1 cellular context compared by ENCODE assay signal in genomic region chr7:99438573-99439480, GRCh38.
TF ChIP-seq lines count a peak whose summit lies in the region.

CPSF4 (plus strand) TSS chr7:99438943; CDS start chr7:99439083, 140 bp downstream.
PTCD1 (minus strand) TSS chr7:99438798; CDS start chr7:99435242, 3,556 bp downstream.

TF ChIP-seq in K562, 482 proteins besides CTCF, POLR2A, EP300 and RAD21 (continued from another document and continues in another):
- TF ChIP-seq, protein P1, sequence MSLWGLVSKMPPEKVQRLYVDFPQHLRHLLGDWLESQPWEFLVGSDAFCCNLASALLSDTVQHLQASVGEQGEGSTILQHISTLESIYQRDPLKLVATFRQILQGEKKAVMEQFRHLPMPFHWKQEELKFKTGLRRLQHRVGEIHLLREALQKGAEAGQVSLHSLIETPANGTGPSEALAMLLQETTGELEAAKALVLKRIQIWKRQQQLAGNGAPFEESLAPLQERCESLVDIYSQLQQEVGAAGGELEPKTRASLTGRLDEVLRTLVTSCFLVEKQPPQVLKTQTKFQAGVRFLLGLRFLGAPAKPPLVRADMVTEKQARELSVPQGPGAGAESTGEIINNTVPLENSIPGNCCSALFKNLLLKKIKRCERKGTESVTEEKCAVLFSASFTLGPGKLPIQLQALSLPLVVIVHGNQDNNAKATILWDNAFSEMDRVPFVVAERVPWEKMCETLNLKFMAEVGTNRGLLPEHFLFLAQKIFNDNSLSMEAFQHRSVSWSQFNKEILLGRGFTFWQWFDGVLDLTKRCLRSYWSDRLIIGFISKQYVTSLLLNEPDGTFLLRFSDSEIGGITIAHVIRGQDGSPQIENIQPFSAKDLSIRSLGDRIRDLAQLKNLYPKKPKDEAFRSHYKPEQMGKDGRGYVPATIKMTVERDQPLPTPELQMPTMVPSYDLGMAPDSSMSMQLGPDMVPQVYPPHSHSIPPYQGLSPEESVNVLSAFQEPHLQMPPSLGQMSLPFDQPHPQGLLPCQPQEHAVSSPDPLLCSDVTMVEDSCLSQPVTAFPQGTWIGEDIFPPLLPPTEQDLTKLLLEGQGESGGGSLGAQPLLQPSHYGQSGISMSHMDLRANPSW (CRISPR knock-in tag; IDR thresholded peaks at IDR 0.05): peak; percentile 93
- TF ChIP-seq LCOR (CRISPR knock-in tag; IDR thresholded peaks at IDR 0.05): peak; percentile 27; the same call in 1 of the 2 replicates
- TF ChIP-seq CCAR2 (IDR thresholded peaks at IDR 0.05; ENCODE audit: low read depth, low read length): no peak
- TF ChIP-seq HNRNPK (IDR thresholded peaks at IDR 0.05; ENCODE audit: low read depth, low read length, poor library complexity, severe bottlenecking): peak; percentile 48
- TF ChIP-seq ZNF12 (CRISPR knock-in tag; IDR thresholded peaks at IDR 0.05): peak; percentile 31
- TF ChIP-seq, protein P2, sequence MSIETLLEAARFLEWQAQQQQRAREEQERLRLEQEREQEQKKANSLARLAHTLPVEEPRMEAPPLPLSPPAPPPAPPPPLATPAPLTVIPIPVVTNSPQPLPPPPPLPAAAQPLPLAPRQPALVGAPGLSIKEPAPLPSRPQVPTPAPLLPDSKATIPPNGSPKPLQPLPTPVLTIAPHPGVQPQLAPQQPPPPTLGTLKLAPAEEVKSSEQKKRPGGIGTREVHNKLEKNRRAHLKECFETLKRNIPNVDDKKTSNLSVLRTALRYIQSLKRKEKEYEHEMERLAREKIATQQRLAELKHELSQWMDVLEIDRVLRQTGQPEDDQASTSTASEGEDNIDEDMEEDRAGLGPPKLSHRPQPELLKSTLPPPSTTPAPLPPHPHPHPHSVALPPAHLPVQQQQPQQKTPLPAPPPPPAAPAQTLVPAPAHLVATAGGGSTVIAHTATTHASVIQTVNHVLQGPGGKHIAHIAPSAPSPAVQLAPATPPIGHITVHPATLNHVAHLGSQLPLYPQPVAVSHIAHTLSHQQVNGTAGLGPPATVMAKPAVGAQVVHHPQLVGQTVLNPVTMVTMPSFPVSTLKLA (conservative IDR thresholded peaks at IDR 0.05): peak; percentile 81 to 94; a peak in 3 of 4 replicates
- TF ChIP-seq POLR2G (IDR thresholded peaks at IDR 0.05; ENCODE audit: low read depth, low read length): peak; percentile 97
- peak; percentile 91 to 93 for TF ChIP-seq NRF1 (conservative IDR thresholded peaks at IDR 0.05 in 1 of 2, IDR thresholded peaks at IDR 0.05 in 1 of 2)
- TF ChIP-seq CREM (IDR thresholded peaks at IDR 0.05; ENCODE audit: low read depth): peak; percentile 90
- TF ChIP-seq, protein P3, sequence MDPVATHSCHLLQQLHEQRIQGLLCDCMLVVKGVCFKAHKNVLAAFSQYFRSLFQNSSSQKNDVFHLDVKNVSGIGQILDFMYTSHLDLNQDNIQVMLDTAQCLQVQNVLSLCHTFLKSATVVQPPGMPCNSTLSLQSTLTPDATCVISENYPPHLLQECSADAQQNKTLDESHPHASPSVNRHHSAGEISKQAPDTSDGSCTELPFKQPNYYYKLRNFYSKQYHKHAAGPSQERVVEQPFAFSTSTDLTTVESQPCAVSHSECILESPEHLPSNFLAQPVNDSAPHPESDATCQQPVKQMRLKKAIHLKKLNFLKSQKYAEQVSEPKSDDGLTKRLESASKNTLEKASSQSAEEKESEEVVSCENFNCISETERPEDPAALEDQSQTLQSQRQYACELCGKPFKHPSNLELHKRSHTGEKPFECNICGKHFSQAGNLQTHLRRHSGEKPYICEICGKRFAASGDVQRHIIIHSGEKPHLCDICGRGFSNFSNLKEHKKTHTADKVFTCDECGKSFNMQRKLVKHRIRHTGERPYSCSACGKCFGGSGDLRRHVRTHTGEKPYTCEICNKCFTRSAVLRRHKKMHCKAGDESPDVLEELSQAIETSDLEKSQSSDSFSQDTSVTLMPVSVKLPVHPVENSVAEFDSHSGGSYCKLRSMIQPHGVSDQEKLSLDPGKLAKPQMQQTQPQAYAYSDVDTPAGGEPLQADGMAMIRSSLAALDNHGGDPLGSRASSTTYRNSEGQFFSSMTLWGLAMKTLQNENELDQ (CRISPR knock-in tag; IDR thresholded peaks at IDR 0.05; ENCODE audit: borderline replicate concordance): no peak
- peak; percentile 98 for TF ChIP-seq CXXC5 (CRISPR knock-in tag; IDR thresholded peaks at IDR 0.05)
- TF ChIP-seq ZEB2 (IDR thresholded peaks at IDR 0.05): peak; percentile 83
- no peak for TF ChIP-seq ZNF79 (CRISPR knock-in tag; IDR thresholded peaks at IDR 0.05; ENCODE audit: low read depth)
- peak; percentile 80 for TF ChIP-seq ZNF143 (CRISPR knock-in tag; IDR thresholded peaks at IDR 0.05)
- no peak for TF ChIP-seq PTBP1 (IDR thresholded peaks at IDR 0.05; ENCODE audit: low read depth, low read length)
- TF ChIP-seq ZNF324 (CRISPR knock-in tag; IDR thresholded peaks at IDR 0.05): peak; percentile 54; the same call in 1 of the 2 replicates
- no peak for TF ChIP-seq RFX5 (IDR thresholded peaks at IDR 0.05; ENCODE audit: low read depth, low read length)
- TF ChIP-seq HDAC3 (IDR thresholded peaks at IDR 0.05; ENCODE audit: borderline replicate concordance, partially characterized antibody): no peak
- TF ChIP-seq ZNF445 (CRISPR knock-in tag; IDR thresholded peaks at IDR 0.05; ENCODE audit: low read depth): peak; percentile 77; the same call in 1 of the 2 replicates
- 0 out of 2 replicates have a peak, but pooled peaks have one; percentile 69 for TF ChIP-seq TCF7 (IDR thresholded peaks at IDR 0.05; ENCODE audit: borderline replicate concordance)
- TF ChIP-seq KLF6 (CRISPR knock-in tag; IDR thresholded peaks at IDR 0.05; ENCODE audit: borderline replicate concordance): 0 out of 2 replicates have a peak, but pooled peaks have one; percentile 20
- no peak for TF ChIP-seq IFI16 (CRISPR knock-in tag; IDR thresholded peaks at IDR 0.05)
- no peak for TF ChIP-seq ADNP (tag; IDR thresholded peaks at IDR 0.05)
- TF ChIP-seq MEF2A (IDR thresholded peaks at IDR 0.05; ENCODE audit: control insufficient read depth, low read depth, low read length): 0 out of 2 replicates have a peak, but pooled peaks have one; percentile 20
- peak; percentile 73; the same call in 1 of the 2 replicates for TF ChIP-seq ZBED1 (IDR thresholded peaks at IDR 0.05)
- peak; percentile 23; the same call in 1 of the 2 replicates for TF ChIP-seq ATF1 (CRISPR knock-in tag; IDR thresholded peaks at IDR 0.05)
- TF ChIP-seq ATF1 (tag; IDR thresholded peaks at IDR 0.05): peak; percentile 83
- TF ChIP-seq RB1 (IDR thresholded peaks at IDR 0.05; ENCODE audit: low read depth): peak; percentile 98
- TF ChIP-seq UBTF (IDR thresholded peaks at IDR 0.05; ENCODE audit: borderline replicate concordance in 1 of 2, low read depth in 2 of 2, low read length in 2 of 2): peak; percentile 39 to 66; a peak in 1 of 4 replicates
- no peak for TF ChIP-seq ZNF717 (CRISPR knock-in tag; IDR thresholded peaks at IDR 0.05)
- peak; percentile 15 to 99; a peak in 2 of 4 replicates for TF ChIP-seq ZMIZ1 (IDR thresholded peaks at IDR 0.05; ENCODE audit: low read depth in 2 of 2, low read length in 2 of 2)
- no peak for TF ChIP-seq ELF2 (CRISPR knock-in tag; IDR thresholded peaks at IDR 0.05)
- no peak for TF ChIP-seq ATF3 (IDR thresholded peaks at IDR 0.05)
- peak; percentile 73 for TF ChIP-seq ATF3 (CRISPR knock-in tag; conservative IDR thresholded peaks at IDR 0.05)
- TF ChIP-seq RBM25 (IDR thresholded peaks at IDR 0.05; ENCODE audit: low read depth, low read length, severe bottlenecking): peak; percentile 69
- peak; percentile 57; the same call in 1 of the 2 replicates for TF ChIP-seq PML (IDR thresholded peaks at IDR 0.05; ENCODE audit: low read length)
- 0 out of 2 replicates have a peak, but pooled peaks have one; percentile 73 for TF ChIP-seq ZNF57 (CRISPR knock-in tag; IDR thresholded peaks at IDR 0.05)
- peak; percentile 75 for TF ChIP-seq ERF (CRISPR knock-in tag; IDR thresholded peaks at IDR 0.05)
- TF ChIP-seq ZKSCAN1 (IDR thresholded peaks at IDR 0.05; ENCODE audit: low read depth, low read length): peak; percentile 75
- TF ChIP-seq, protein P4, sequence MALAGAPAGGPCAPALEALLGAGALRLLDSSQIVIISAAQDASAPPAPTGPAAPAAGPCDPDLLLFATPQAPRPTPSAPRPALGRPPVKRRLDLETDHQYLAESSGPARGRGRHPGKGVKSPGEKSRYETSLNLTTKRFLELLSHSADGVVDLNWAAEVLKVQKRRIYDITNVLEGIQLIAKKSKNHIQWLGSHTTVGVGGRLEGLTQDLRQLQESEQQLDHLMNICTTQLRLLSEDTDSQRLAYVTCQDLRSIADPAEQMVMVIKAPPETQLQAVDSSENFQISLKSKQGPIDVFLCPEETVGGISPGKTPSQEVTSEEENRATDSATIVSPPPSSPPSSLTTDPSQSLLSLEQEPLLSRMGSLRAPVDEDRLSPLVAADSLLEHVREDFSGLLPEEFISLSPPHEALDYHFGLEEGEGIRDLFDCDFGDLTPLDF (CRISPR knock-in tag; IDR thresholded peaks at IDR 0.05): peak; percentile 74; the same call in 1 of the 2 replicates
- TF ChIP-seq NR2C2 (CRISPR knock-in tag; IDR thresholded peaks at IDR 0.05): peak; percentile 74
- TF ChIP-seq NR2C2 (tag; IDR thresholded peaks at IDR 0.05): peak; percentile 64; the same call in 1 of the 2 replicates
- no peak for TF ChIP-seq ZNF589 (CRISPR knock-in tag; IDR thresholded peaks at IDR 0.05; ENCODE audit: low read depth)
- TF ChIP-seq HDAC8 (tag; IDR thresholded peaks at IDR 0.05): 0 out of 2 replicates have a peak, but pooled peaks have one; percentile 19
- peak in 1 of 2 experiments; percentile 36; a peak in 1 of 4 replicates for TF ChIP-seq SRF (CRISPR knock-in tag; IDR thresholded peaks at IDR 0.05)
- peak; percentile 89 for TF ChIP-seq FIP1L1 (IDR thresholded peaks at IDR 0.05; ENCODE audit: low read depth, low read length, poor library complexity, severe bottlenecking)
- TF ChIP-seq, protein P5, sequence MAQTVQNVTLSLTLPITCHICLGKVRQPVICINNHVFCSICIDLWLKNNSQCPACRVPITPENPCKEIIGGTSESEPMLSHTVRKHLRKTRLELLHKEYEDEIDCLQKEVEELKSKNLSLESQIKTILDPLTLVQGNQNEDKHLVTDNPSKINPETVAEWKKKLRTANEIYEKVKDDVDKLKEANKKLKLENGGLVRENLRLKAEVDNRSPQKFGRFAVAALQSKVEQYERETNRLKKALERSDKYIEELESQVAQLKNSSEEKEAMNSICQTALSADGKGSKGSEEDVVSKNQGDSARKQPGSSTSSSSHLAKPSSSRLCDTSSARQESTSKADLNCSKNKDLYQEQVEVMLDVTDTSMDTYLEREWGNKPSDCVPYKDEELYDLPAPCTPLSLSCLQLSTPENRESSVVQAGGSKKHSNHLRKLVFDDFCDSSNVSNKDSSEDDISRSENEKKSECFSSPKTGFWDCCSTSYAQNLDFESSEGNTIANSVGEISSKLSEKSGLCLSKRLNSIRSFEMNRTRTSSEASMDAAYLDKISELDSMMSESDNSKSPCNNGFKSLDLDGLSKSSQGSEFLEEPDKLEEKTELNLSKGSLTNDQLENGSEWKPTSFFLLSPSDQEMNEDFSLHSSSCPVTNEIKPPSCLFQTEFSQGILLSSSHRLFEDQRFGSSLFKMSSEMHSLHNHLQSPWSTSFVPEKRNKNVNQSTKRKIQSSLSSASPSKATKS (CRISPR knock-in tag; IDR thresholded peaks at IDR 0.05): no peak
- TF ChIP-seq CEBPB (tag; IDR thresholded peaks at IDR 0.05): no peak
- TF ChIP-seq ZNF23 (CRISPR knock-in tag; IDR thresholded peaks at IDR 0.05): 0 out of 2 replicates have a peak, but pooled peaks have one; percentile 63
- peak; percentile 69; the same call in 1 of the 2 replicates for TF ChIP-seq ZNF263 (CRISPR knock-in tag; IDR thresholded peaks at IDR 0.05; ENCODE audit: borderline replicate concordance)
- TF ChIP-seq NONO (IDR thresholded peaks at IDR 0.05; ENCODE audit: low read depth in 2 of 2, low read length in 1 of 2): peak; percentile 76 to 89; a peak in 3 of 4 replicates
- peak; percentile 51; the same call in 1 of the 2 replicates for TF ChIP-seq ZNF436 (CRISPR knock-in tag; IDR thresholded peaks at IDR 0.05)
- TF ChIP-seq SRSF1 (IDR thresholded peaks at IDR 0.05; ENCODE audit: low read depth, low read length): 0 out of 2 replicates have a peak, but pooled peaks have one; percentile 46
